Comparison of ENCODE assay signal across 8 cellular contexts in genomic region chr5:177086918-177087706, GRCh38. TPM values are rescaled to one million over a fixed set of nuclear protein-coding genes. Genes with fewer than 3 reads are reported as not detected.
DNase-seq lines count a peak whose midpoint lies in the region; ATAC-seq, FAIRE-seq and TF ChIP-seq lines count a peak whose summit lies in the region.

No MANE protein-coding gene starts in this region.

- peak; percentile 71 for TF ChIP-seq POLR2A in right lobe of liver (IDR thresholded peaks at IDR 0.05)

- CTCF ChIA-PET in CD4-positive, alpha-beta T cell (lab: Charles Lee): interaction anchor here (2.1 to 3.7 kb wide), 2 partner anchors 16 to 25 kb away, joined by 9 to 18 read pairs; no protein-coding TSS in a partner anchor

- H3K4me3 Mint-ChIP-seq in CD4-positive, alpha-beta T cell: no peak overlapping the region

- H3K4me1 Mint-ChIP-seq in CD4-positive, alpha-beta T cell (ENCODE audit: low read depth): peaks cover 6% of the 10 kb centered on the region

- H3K9me3 ChIP-seq in CD4-positive, alpha-beta T cell (ENCODE audit: control insufficient read depth, low read length): no peaks in the 10 kb centered on the region
- H3K9me3 ChIP-seq in right lobe of liver: no peaks in the 10 kb centered on the region

- peak; percentile 66 for FAIRE-seq in HTR-8/SVneo (lab: Jason Lieb, UNC)

- H3K27me3 ChIP-seq in CD4-positive, alpha-beta T cell (ENCODE audit: control insufficient read depth, insufficient read depth, low read length): peaks cover 5% of the 10 kb centered on the region
- no peaks in the 10 kb centered on the region for H3K27me3 ChIP-seq in right lobe of liver

- in situ Hi-C loops in T47D (cut with HindIII; ENCODE audit: low pct_unique_long_range_greater_than_20kb, low sequenced_read_pairs): no loop called here

- H3K36me3 ChIP-seq in right lobe of liver: peaks cover 0 to 14% (median 5%) of the 10 kb centered on the region in 4 donors

- no peak overlapping the region for H3K27ac ChIP-seq in CD4-positive, alpha-beta T cell (ENCODE audit: low read depth, low read length)
- H3K27ac ChIP-seq in right lobe of liver: peak overlapping the region; percentile 64 to 89 (median 78)

- DNase-seq in CD4-positive, alpha-beta T cell: peak; percentile 39 to 71 (median 54)
- peak; percentile 71 for DNase-seq in HTR-8/SVneo (ENCODE audit: insufficient read length, low spot score)
- DNase-seq in T1000 (lab: John Stamatoyannopoulos, UW): peak; percentile 41
- peak; percentile 79 to 81 for DNase-seq in T47D (ENCODE audit: low read depth in 1 of 2, low spot score in 1 of 2)
- DNase-seq in right lobe of liver: peak; percentile 93 to 97 (median 97)
- DNase-seq in stimulated activated CD8-positive, alpha-beta memory T cell treated with anti-CD3 and anti-CD28 coated beads, Interleukin-12 subunit alpha, Interleukin-12 subunit beta, amount 100 ng/mL, for 4 hours (ENCODE audit: low read depth): peak; percentile 39
- no peak for DNase-seq in posterior vena cava (ENCODE audit: low spot score)

- POLR2A ChIA-PET in CD4-positive, alpha-beta T cell (lab: Charles Lee): interaction anchor here (0.6 to 2.6 kb wide), 3 partner anchors 15 to 209 kb away, joined by 3 to 10 read pairs (median 3); partner anchors contain the start of gene NSD1

- no peaks in the 10 kb centered on the region for H3K36me3 Mint-ChIP-seq in CD4-positive, alpha-beta T cell (ENCODE audit: low read depth)

- H3K27ac Mint-ChIP-seq in CD4-positive, alpha-beta T cell: no peak overlapping the region

- peaks cover 0 to 27% (median 12%) of the 10 kb centered on the region in 4 donors for H3K4me1 ChIP-seq in right lobe of liver

- intact Hi-C loops in CD4-positive, alpha-beta T cell (cut with DNase I, micrococcal nuclease): loop anchor here in 1 of 2 experiments (5.0 kb wide), 1 partner anchor 700 kb away; the partner anchor contains the start of genes HIGD2A and NOP16
- intact Hi-C loops in right lobe of liver (cut with DNase I) (no loop called here), posterior vena cava (cut with DNase I) (no loop called here)

- H3K27me3 Mint-ChIP-seq in CD4-positive, alpha-beta T cell: peaks cover 15% of the 10 kb centered on the region

- H3K4me3 ChIP-seq in right lobe of liver: peak overlapping the region; percentile 60 to 75 (median 68)

- WGBS in right lobe of liver (ENCODE audit: insufficient coverage, low coverage, low lambda C conversion rate, missing lambda C conversion rate): 4% methylated on average over 4 of the region's 60 CpGs

- H3K9me3 Mint-ChIP-seq in CD4-positive, alpha-beta T cell: no peaks in the 10 kb centered on the region

- peak; percentile 69 for TF ChIP-seq CTCF in CD4-positive, alpha-beta T cell (IDR thresholded peaks at IDR 0.05)
- peak; percentile 90 to 99 (median 96) for TF ChIP-seq CTCF in right lobe of liver (IDR thresholded peaks at IDR 0.05)

- peak; percentile 87 for ATAC-seq in CD4-positive, alpha-beta T cell (ENCODE audit: poor library complexity)
- peak; percentile 69 for ATAC-seq in GM19397 (IDR thresholded peaks at IDR 0.05; ENCODE audit: unreplicated experiment)
- ATAC-seq in right lobe of liver: peak; percentile 86 to 93 (median 88)

RNA-seq across cellular contexts. Expression of gene FGFR4, which starts 0.4 kb away (rescaled TPM):
- total RNA-seq in CD4-positive, alpha-beta T cell: 1 to 10 TPM; 2.8 to 3.1 TPM
- total RNA-seq in right lobe of liver (10 to 100 TPM; 38.9 to 73.3 (median 55.1) TPM), posterior vena cava (1 to 10 TPM; 1.0 to 1.5 TPM)

RNA-seq across cellular contexts. Expression of gene NSD1, which starts 46.5 kb away (rescaled TPM):
- total RNA-seq in CD4-positive, alpha-beta T cell: 10 to 100 TPM; 87.6 to 93.3 TPM
- total RNA-seq in right lobe of liver (10 to 100 TPM; 13.1 to 33.1 (median 23.6) TPM), posterior vena cava (10 to 100 TPM; 60.5 to 67.6 TPM)

Comparison
In these comparisons a context has a peak if more than half of its experiments do, and no peak if none do; other contexts are left out.
1. RNA of gene FGFR4, which starts 0.4 kb away (total RNA-seq): 38.9 to 73.3 TPM in right lobe of liver; 2.8 to 3.1 TPM in CD4-positive, alpha-beta T cell and 1.0 to 1.5 TPM in posterior vena cava; every median in the first group is over 4 times any median in the second.
2. Peak in every context shown above with its lines, with median percentiles within 50 percentile points of each other: ATAC-seq.